13 cellular contexts compared by ENCODE assay signal in the genomic region with DNA sequence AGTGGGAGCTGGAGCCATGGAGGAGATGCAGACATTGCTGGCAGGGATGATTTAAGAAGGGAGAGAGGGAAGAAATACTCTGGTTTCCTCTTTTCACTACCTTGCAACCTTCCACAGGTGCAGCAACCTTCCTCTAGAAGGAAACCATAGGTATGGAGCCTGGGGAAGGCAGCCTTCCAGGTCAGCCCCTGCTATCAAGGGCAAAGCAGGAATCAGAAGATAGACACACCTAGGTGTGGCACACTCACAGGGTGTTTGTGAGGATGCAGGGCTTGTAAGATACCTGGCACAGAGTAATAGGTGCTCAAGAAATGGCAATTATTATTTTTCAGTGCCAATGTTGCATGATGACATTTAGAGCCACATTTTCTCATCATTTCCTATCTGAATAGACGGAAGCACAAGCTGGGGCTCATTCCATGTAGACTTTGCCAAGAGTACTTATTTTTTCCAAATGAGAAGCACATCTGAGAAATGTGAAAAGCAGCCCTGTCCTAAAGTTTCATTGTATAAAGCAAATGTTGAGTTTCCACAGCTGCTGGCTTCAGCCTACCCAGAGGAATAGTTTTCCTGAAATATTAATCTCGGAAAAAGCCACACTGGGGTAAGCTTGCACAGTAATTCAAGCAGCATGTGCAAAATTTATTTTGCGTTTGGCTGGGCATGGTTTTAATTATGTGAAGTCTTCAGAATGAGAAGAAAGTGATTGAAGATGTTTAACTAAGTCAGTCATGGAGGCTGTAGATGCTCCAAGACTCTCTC. TPM values are rescaled to one million over a fixed set of nuclear protein-coding genes. Genes with fewer than 3 reads are reported as not detected.
"Had no signal": no experiment of that assay in that cellular context is flagged by ENCODE, and none has a peak within 500 bp of the region (broad histone marks: within the 10 kb centered on the region; RNA-seq: fewer than 3 reads in every experiment).

No MANE protein-coding gene starts in this region.

- H3K4me1 Mint-ChIP-seq: activated naive CD8-positive, alpha-beta T cell treated with anti-CD3 and anti-CD28 coated beads, Interleukin-2, amount 50 U/mL, for 24 hours; stimulated activated effector memory CD8-positive, alpha-beta T cell treated with anti-CD3 and anti-CD28 coated beads, Interleukin-12 subunit alpha, Interleukin-12 subunit beta, amount 100 ng/mL, for 72 hours had no signal

- H3K4me3 Mint-ChIP-seq: activated naive CD8-positive, alpha-beta T cell treated with anti-CD3 and anti-CD28 coated beads, Interleukin-2, amount 50 U/mL, for 24 hours; activated T-helper 1 cell treated with anti-CD3 and anti-CD28 coated beads, Interleukin-12 subunit alpha, Interleukin-12 subunit beta, Interleukin-2, Interleukin-4 antibody, amounts not matched to agents 30 ng/mL and 10 ng/mL and 1 ng/mL, durations not matched to agents 14 hours and 24 hours and 36 hours; stimulated activated effector memory CD8-positive, alpha-beta T cell treated with anti-CD3 and anti-CD28 coated beads, Interleukin-12 subunit alpha, Interleukin-12 subunit beta, amount 100 ng/mL, for 72 hours; WTC11 had no signal

- H3K36me3 Mint-ChIP-seq: stimulated activated effector memory CD8-positive, alpha-beta T cell treated with anti-CD3 and anti-CD28 coated beads, Interleukin-12 subunit alpha, Interleukin-12 subunit beta, amount 100 ng/mL, for 72 hours had no signal

- H3K27ac ChIP-seq: skin epidermis, tibial artery had no signal

- H3K4me3 ChIP-seq: skin epidermis, tibial artery, uterus had no signal

- H3K27me3 ChIP-seq: tibial artery, uterus had no signal

- ATAC-seq: activated naive CD8-positive, alpha-beta T cell treated with anti-CD3 and anti-CD28 coated beads, Interleukin-2, amount 50 U/mL, for 24 hours; stimulated activated effector memory CD8-positive, alpha-beta T cell treated with anti-CD3 and anti-CD28 coated beads, Interleukin-12 subunit alpha, Interleukin-12 subunit beta, amount 100 ng/mL, for 72 hours; WTC11 had no signal

- DNase-seq: activated CD4-positive, alpha-beta T cell treated with anti-CD3 and anti-CD28 coated beads for 48 hours; activated naive CD4-positive, alpha-beta T cell treated with Interleukin-2 at 50 U/mL for 16 hours; activated naive CD8-positive, alpha-beta T cell treated with anti-CD3 and anti-CD28 coated beads, Interleukin-2, amount 50 U/mL, for 24 hours; glutamatergic neuron; left cardiac atrium; T-helper 1 cell; tibial artery; uterus had no signal

- H3K27ac Mint-ChIP-seq: activated naive CD8-positive, alpha-beta T cell treated with anti-CD3 and anti-CD28 coated beads, Interleukin-2, amount 50 U/mL, for 24 hours; activated T-helper 1 cell treated with anti-CD3 and anti-CD28 coated beads, Interleukin-12 subunit alpha, Interleukin-12 subunit beta, Interleukin-2, Interleukin-4 antibody, amounts not matched to agents 30 ng/mL and 10 ng/mL and 1 ng/mL, durations not matched to agents 14 hours and 24 hours and 36 hours; stimulated activated effector memory CD8-positive, alpha-beta T cell treated with anti-CD3 and anti-CD28 coated beads, Interleukin-12 subunit alpha, Interleukin-12 subunit beta, amount 100 ng/mL, for 72 hours; WTC11 had no signal

- H3K4me1 ChIP-seq: tibial artery, uterus had no signal

- H3K9me3 ChIP-seq: tibial artery, uterus had no signal

- H3K36me3 ChIP-seq: tibial artery, uterus had no signal

- H3K9me3 Mint-ChIP-seq: activated T-helper 1 cell treated with anti-CD3 and anti-CD28 coated beads, Interleukin-12 subunit alpha, Interleukin-12 subunit beta, Interleukin-2, Interleukin-4 antibody, amounts not matched to agents 30 ng/mL and 10 ng/mL and 1 ng/mL, durations not matched to agents 14 hours and 24 hours and 36 hours had no signal

RNA-seq across cellular contexts. Expression of a gene that starts 20.6 kb away (rescaled TPM):
- total RNA-seq: activated T-helper 1 cell treated with anti-CD3 and anti-CD28 coated beads, Interleukin-12 subunit alpha, Interleukin-12 subunit beta, Interleukin-2, Interleukin-4 antibody, amounts not matched to agents 30 ng/mL and 10 ng/mL and 1 ng/mL, durations not matched to agents 14 hours and 24 hours and 36 hours had no signal
- polyA plus RNA-seq: neural cell had no signal
